In genomic region chr11:107438148-107438547, GRCh38 we compare ENCODE assay signal across 2 cellular contexts.
A peak's percentile ranks its signal among the peaks of the same experiment; 100 is the strongest.
TF ChIP-seq lines count a peak whose summit lies in the region.

No MANE protein-coding gene starts in this region.

TF ChIP-seq in K562, 482 proteins besides CTCF, POLR2A, EP300 and RAD21:
- TF ChIP-seq RBM25 (IDR thresholded peaks at IDR 0.05; ENCODE audit: low read depth, low read length, severe bottlenecking) (peak; percentile 9), ATF7 (IDR thresholded peaks at IDR 0.05) (no peak), ZNF316 (IDR thresholded peaks at IDR 0.05) (peak; percentile 65; the same call in 1 of the 2 replicates), ZNF263 (CRISPR knock-in tag; IDR thresholded peaks at IDR 0.05; ENCODE audit: borderline replicate concordance) (no peak), MAFG (tag; conservative IDR thresholded peaks at IDR 0.05) (0 out of 2 replicates have a peak, but pooled peaks have one; percentile 7), MAFF (IDR thresholded peaks at IDR 0.05; ENCODE audit: low read length) (no peak), C11orf30 (IDR thresholded peaks at IDR 0.05; ENCODE audit: low read depth) (peak; percentile 27; the same call in 1 of the 2 replicates), ZBTB40 (IDR thresholded peaks at IDR 0.05) (no peak), ZBTB40 (CRISPR knock-in tag; IDR thresholded peaks at IDR 0.05) (no peak)

TF ChIP-seq in neural cell, 6 proteins besides CTCF, POLR2A, EP300 and RAD21:
- TF ChIP-seq POLR2AphosphoS5 (IDR thresholded peaks at IDR 0.05) (no peak), EZH2 (IDR thresholded peaks at IDR 0.05; ENCODE audit: borderline replicate concordance, insufficient read depth, low read length, poor library complexity, severe bottlenecking) (no peak), MXI1 (conservative IDR thresholded peaks at IDR 0.05; ENCODE audit: poor library complexity, severe bottlenecking) (no peak), REST (IDR thresholded peaks at IDR 0.05; ENCODE audit: borderline replicate concordance) (no peak), SMC3 (conservative IDR thresholded peaks at IDR 0.05; ENCODE audit: poor library complexity) (no peak), TAF1 (IDR thresholded peaks at IDR 0.05; ENCODE audit: low read depth) (no peak)
